9 cellular contexts compared by ENCODE assay signal in the genomic region with DNA sequence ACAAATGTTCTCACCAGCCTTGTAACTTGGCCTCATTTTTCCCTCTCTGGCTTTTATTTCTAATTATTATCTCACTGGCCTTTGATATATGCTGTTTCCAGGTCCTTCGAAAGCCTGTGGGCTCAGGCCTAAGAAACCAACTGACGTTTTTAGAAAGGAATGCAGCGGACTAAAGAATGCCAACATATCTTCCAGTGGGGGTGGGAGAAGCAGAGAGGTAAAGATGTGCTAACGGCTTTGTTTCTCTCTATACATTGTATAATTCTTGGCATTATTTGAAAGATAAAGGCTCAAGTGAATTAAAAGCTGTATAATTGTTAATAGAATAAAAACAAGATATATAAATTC. TPM values are rescaled to one million over a fixed set of nuclear protein-coding genes. Genes with fewer than 3 reads are reported as not detected.
DNase-seq lines count a peak whose midpoint lies in the region; ATAC-seq, FAIRE-seq and TF ChIP-seq lines count a peak whose summit lies in the region.
"Had no signal": no experiment of that assay in that cellular context is flagged by ENCODE, and none has a peak within 500 bp of the region (broad histone marks: within the 10 kb centered on the region; RNA-seq: fewer than 3 reads in every experiment).

No MANE protein-coding gene starts in this region.

- intact Hi-C loops in PC-3 (cut with micrococcal nuclease) = no loop called here

- H4K20me1 ChIP-seq in PC-3 (ENCODE audit: low read length) = no peaks in the 10 kb centered on the region

- no peak overlapping the region for H3K27ac ChIP-seq in PC-3 (ENCODE audit: low read length)

- peaks cover 22% of the 10 kb centered on the region for H3K4me1 ChIP-seq in PC-3 (ENCODE audit: insufficient read depth, low read length)
- peaks cover 13% of the 10 kb centered on the region for H3K4me1 ChIP-seq in neuron (ENCODE audit: insufficient read depth, low read length)

- ATAC-seq in PC-3 = no peak
- ATAC-seq in GM21717 (IDR thresholded peaks at IDR 0.05; ENCODE audit: unreplicated experiment) = no peak

- peak overlapping the region; percentile 15; the same call in 1 of the 2 replicates for H3K4me2 ChIP-seq in PC-3 (ENCODE audit: low read length)

- H3K79me2 ChIP-seq in PC-3 (ENCODE audit: low read length) = no peaks in the 10 kb centered on the region

- H2AFZ ChIP-seq in PC-3 (ENCODE audit: low read length) (peak overlapping the region; percentile 35; the same call in 1 of the 2 replicates), neuron (ENCODE audit: low read depth, low read length) (peak overlapping the region; percentile 26)

- DNase-seq in AG09319 (ENCODE audit: extremely low read depth, low read depth) (peak; percentile 8), PC-3 (peak; percentile 64), fibroblast of the conjunctiva (ENCODE audit: low read depth) (peak; percentile 72), NCI-H1694 (lab: John Stamatoyannopoulos, UW) (no peak), DMS153 (lab: John Stamatoyannopoulos, UW) (no peak), D721Med (ENCODE audit: insufficient read length, low spot score) (no peak)
- DNase-seq: midbrain had no signal

- H3F3A ChIP-seq in PC-3 (ENCODE audit: low read length, unreplicated experiment) = no peaks in the 10 kb centered on the region

- CTCF ChIA-PET in PC-3 (lab: Charles Lee) = no interaction called here

- BruUV-seq in PC-3 (replicated peaks; lab: Mats Ljungman, UMichigan) = no TSS peak

- TF ChIP-seq CTCF in AG09319 (IDR thresholded peaks at IDR 0.05; ENCODE audit: low read depth, low read length) = no peak
- no peak for TF ChIP-seq CTCF in PC-3 (conservative IDR thresholded peaks at IDR 0.05; ENCODE audit: low read depth, low read length)
- no peak for TF ChIP-seq CTCF in D721Med (IDR thresholded peaks at IDR 0.05; ENCODE audit: insufficient read depth, missing control alignments)

- FAIRE-seq in D721Med (lab: Jason Lieb, UNC) = no peak

- no peak overlapping the region for H3K9ac ChIP-seq in PC-3 (ENCODE audit: low read length)

- H3K4me3 ChIP-seq in PC-3 (ENCODE audit: low read length) = no peak overlapping the region
- no peak overlapping the region for H3K4me3 ChIP-seq in neuron (ENCODE audit: low read length)

- POLR2A ChIA-PET in PC-3 (lab: Charles Lee; ENCODE audit: unreplicated experiment) = no interaction called here

- H3K9me3 ChIP-seq in PC-3 (ENCODE audit: low read length) (no peaks in the 10 kb centered on the region), neuron (ENCODE audit: low read length) (no peaks in the 10 kb centered on the region)

- H3K27me3 ChIP-seq in PC-3 (ENCODE audit: low read length) = 0 out of 2 replicates have a peak, but pooled peaks cover 4% of the 10 kb centered on the region
- H3K27me3 ChIP-seq in neuron (ENCODE audit: insufficient read depth, low read length) = no peaks in the 10 kb centered on the region

- no peaks in the 10 kb centered on the region for H3K9me2 ChIP-seq in PC-3 (replicated peaks; ENCODE audit: low read length)

- H3K36me3 ChIP-seq in PC-3 (ENCODE audit: low read depth, low read length) (no peaks in the 10 kb centered on the region), neuron (ENCODE audit: insufficient read depth, low read length) (no peaks in the 10 kb centered on the region)

RNA-seq across cellular contexts. Expression of gene OR6Q1, which starts 28.2 kb away (rescaled TPM):
- total RNA-seq in PC-3 (2014; rRNA removed) = not detected in 2 replicates

RNA-seq across cellular contexts. Expression of gene OR9Q1, which starts 35.3 kb away (rescaled TPM):
- total RNA-seq in PC-3 (2014; rRNA removed) = not detected in 2 replicates

Comparison
In these comparisons a context has a peak if more than half of its experiments do, and no peak if none do; other contexts are left out.
1. DNase-seq: peak in AG09319 (single experiment), PC-3 (single experiment) and fibroblast of the conjunctiva (single experiment); none in NCI-H1694 (single experiment), DMS153 (single experiment) and D721Med (single experiment).